In the genomic region with DNA sequence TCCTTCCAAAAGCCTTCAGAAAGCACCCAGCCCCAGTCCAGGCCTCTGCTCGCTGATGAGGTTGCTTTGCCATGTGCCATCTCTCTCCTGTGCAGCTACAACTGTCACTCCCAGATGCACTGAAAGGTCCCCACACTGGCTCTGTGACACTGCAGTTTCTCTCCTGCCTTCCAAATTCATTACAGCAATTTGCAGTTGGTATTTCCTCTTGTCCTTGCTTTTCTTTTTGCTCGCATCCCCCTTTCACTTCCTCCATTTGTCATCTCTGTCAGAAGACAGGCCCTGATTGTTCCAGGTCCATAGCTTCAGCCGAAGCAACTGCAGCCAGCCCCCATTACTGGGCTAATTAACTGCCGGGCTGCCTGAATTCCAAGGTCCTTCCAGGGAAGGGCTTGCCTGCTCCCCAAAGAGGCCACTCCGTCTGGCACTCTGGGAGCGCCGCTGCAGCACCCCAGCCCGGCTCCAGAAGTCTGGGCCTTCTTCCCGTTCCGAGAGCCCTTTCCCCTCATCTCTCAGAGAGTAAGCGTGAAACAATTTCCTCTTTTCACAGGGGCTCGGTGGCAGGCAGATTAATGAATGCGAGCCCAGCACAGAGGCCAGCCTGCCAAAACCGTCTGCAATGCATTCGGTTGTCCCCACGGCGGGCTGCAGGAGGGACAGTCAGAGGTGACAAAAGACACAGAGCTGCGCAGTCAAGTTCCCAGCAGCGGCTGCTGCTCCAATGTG, we compare ENCODE assay signal across 12 cellular contexts.
DNase-seq lines count a peak whose midpoint lies in the region; FAIRE-seq and TF ChIP-seq lines count a peak whose summit lies in the region.
"Had no signal": no experiment of that assay in that cellular context is flagged by ENCODE, and none has a peak within 500 bp of the region (broad histone marks: within the 10 kb centered on the region; RNA-seq: fewer than 3 reads in every experiment).

No MANE protein-coding gene starts in this region.

- no peaks in the 10 kb centered on the region for H3K27me3 Mint-ChIP-seq in neural crest cell (ENCODE audit: low read depth)

- peaks cover 24% of the 10 kb centered on the region for H3K4me1 Mint-ChIP-seq in neural crest cell

- no peak for TF ChIP-seq CTCF in neural crest cell (conservative IDR thresholded peaks at IDR 0.05)

- peak; percentile 47 for DNase-seq in AG08395 (ENCODE audit: low spot score)
- DNase-seq in SIG-M5 (lab: John Stamatoyannopoulos, UW): peak; percentile 15
- DNase-seq in frontal cortex (ENCODE audit: low spot score in 2 of 2): peak; percentile 24 to 32
- DNase-seq in neural crest cell (ENCODE audit: low read depth, low spot score): peak; percentile 22
- DNase-seq in NCI-H187 treated with DMSO at 0.1 percent for 48 hours (lab: John Stamatoyannopoulos, UW): no peak
- no peak for DNase-seq in HT-29 (ENCODE audit: low spot score)
- DNase-seq in HAP-1 (ENCODE audit: low spot score in 2 of 2): no peak
- DNase-seq in stimulated activated naive CD4-positive, alpha-beta T cell (lab: John Stamatoyannopoulos, UW): no peak
- DNase-seq: ACHN; effector memory CD8-positive, alpha-beta T cell had no signal

- H3K27ac Mint-ChIP-seq in neural crest cell (ENCODE audit: unreplicated experiment): peak overlapping the region; percentile 63
- H3K27ac Mint-ChIP-seq: effector memory CD8-positive, alpha-beta T cell had no signal

- H3K36me3 ChIP-seq in HAP-1 (replicated peaks): no peaks in the 10 kb centered on the region

- H3K27me3 ChIP-seq in HAP-1 (ENCODE audit: low read depth): no peaks in the 10 kb centered on the region

- peaks cover 12% of the 10 kb centered on the region for H3K36me3 Mint-ChIP-seq in neural crest cell (ENCODE audit: low read depth)

- no peak for FAIRE-seq in frontal cortex (lab: Jason Lieb, UNC)
- FAIRE-seq: GM12891, K562 had no signal

- H3K9me3 ChIP-seq in HAP-1: no peaks in the 10 kb centered on the region

- in situ Hi-C loops in HAP-1 (cut with MboI; ENCODE audit: low sequenced_read_pairs): no loop called here

- no peak overlapping the region for H3K4me3 ChIP-seq in HAP-1
- H3K4me3 ChIP-seq: K562 had no signal

- peaks cover 15% of the 10 kb centered on the region for H3K9me3 Mint-ChIP-seq in neural crest cell

- peak overlapping the region; percentile 56 for H3K4me3 Mint-ChIP-seq in neural crest cell
- H3K4me3 Mint-ChIP-seq: effector memory CD8-positive, alpha-beta T cell had no signal

- H3K4me1 ChIP-seq in HAP-1: peaks cover 3% of the 10 kb centered on the region; the same call in 1 of the 2 replicates

Comparison
In these comparisons a context has a peak if more than half of its experiments do, and no peak if none do; other contexts are left out.
1. DNase-seq: peak in AG08395 (single experiment), SIG-M5 (single experiment), frontal cortex (2 of 2) and neural crest cell (single experiment); none in NCI-H187 treated with DMSO at 0.1 percent for 48 hours (single experiment), HT-29 (single experiment), HAP-1 (0 of 2) and stimulated activated naive CD4-positive, alpha-beta T cell (0 of 6).